ENCODE assay signal across 19 cellular contexts in the genomic region with DNA sequence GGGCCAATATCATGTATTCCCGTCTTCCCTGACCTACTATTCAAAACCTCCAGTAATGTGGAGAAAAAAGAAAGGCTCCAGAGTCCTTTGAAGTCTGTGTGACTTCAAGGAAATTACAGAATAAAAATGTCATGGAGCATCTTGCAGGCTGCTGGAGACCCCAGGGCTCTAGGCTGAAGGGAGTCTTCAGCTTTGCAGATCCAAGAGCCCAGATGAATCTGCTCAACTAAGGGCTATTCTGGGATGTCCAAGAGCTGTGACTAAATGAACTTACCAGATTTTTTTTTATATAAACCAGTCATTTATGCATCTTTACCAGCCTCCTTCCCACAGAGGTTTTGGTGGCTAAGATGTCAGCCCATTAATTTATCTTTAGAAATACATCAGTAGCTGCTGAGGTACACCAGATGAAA.
DNase-seq lines count a peak whose midpoint lies in the region; ATAC-seq and TF ChIP-seq lines count a peak whose summit lies in the region.
"Had no signal": no experiment of that assay in that cellular context is flagged by ENCODE, and none has a peak within 500 bp of the region (broad histone marks: within the 10 kb centered on the region; RNA-seq: fewer than 3 reads in every experiment).

No MANE protein-coding gene starts in this region.

- H3K27me3 ChIP-seq in fibroblast of lung (ENCODE audit: control insufficient read depth, insufficient read depth, low read length) = no peaks in the 10 kb centered on the region
- H3K27me3 ChIP-seq in skeletal muscle satellite cell (ENCODE audit: control insufficient read depth, insufficient read depth, low read length) = no peaks in the 10 kb centered on the region
- H3K27me3 ChIP-seq: BLaER1 treated with 17β-estradiol and CSF1 and Interleukin-3, amounts not matched to agents 10 nM and 100 nM had no signal

- H3K9ac ChIP-seq in fibroblast of lung (ENCODE audit: insufficient read depth, low read length) = no peak overlapping the region
- peak overlapping the region; percentile 70 for H3K9ac ChIP-seq in skeletal muscle satellite cell (ENCODE audit: low read depth, low read length)
- H3K9ac ChIP-seq: BLaER1 treated with 17β-estradiol and CSF1 and Interleukin-3, amounts not matched to agents 10 nM and 100 nM had no signal

- H3K4me3 ChIP-seq in fibroblast of lung (replicated peaks in 1 of 4; ENCODE audit: control extremely low read depth in 1 of 4, insufficient read depth in 1 of 4, low read depth in 3 of 4, low read length in 4 of 4) (no peak overlapping the region), skeletal muscle satellite cell (ENCODE audit: low read length) (peak overlapping the region; percentile 4)
- H3K4me3 ChIP-seq: BLaER1 treated with 17β-estradiol and CSF1 and Interleukin-3, amounts not matched to agents 10 nM and 100 nM; esophagus muscularis mucosa had no signal

- H3K27ac ChIP-seq in fibroblast of lung (ENCODE audit: insufficient read depth, low read length) = peak overlapping the region; percentile 56
- H3K27ac ChIP-seq: BLaER1 treated with 17β-estradiol and CSF1 and Interleukin-3, amounts not matched to agents 10 nM and 100 nM; esophagus muscularis mucosa had no signal

- DNase-seq in EL (peak; percentile 62), RPMI7951 (ENCODE audit: low read depth) (peak; percentile 66), fibroblast of lung (ENCODE audit: low read depth in 2 of 2) (peak; percentile 20 to 86), anterior cingulate cortex (lab: John Stamatoyannopoulos, UW) (no peak), superior temporal gyrus (ENCODE audit: extremely low spot score) (no peak)
- DNase-seq: activated CD4-positive, CD25-positive, alpha-beta regulatory T cell; aorta; DMS153; hippocampal formation; left cardiac atrium; NCI-H2081; NCI-H69; stimulated activated naive CD8-positive, alpha-beta T cell treated with anti-CD3 and anti-CD28 coated beads, Interleukin-15, amount 100 ng/mL, for 72 hours; T-helper 17 cell had no signal

- H4K20me1 ChIP-seq in fibroblast of lung (ENCODE audit: control insufficient read depth, extremely low read depth, insufficient read depth, low read length) = no peaks in the 10 kb centered on the region
- H4K20me1 ChIP-seq: BLaER1 treated with 17β-estradiol and CSF1 and Interleukin-3, amounts not matched to agents 10 nM and 100 nM had no signal

- TF ChIP-seq CTCF in fibroblast of lung (conservative IDR thresholded peaks at IDR 0.05 in 1 of 2, IDR thresholded peaks at IDR 0.05 in 1 of 2; ENCODE audit: low read depth in 1 of 2, low read length in 2 of 2) = no peak

- no peak for ATAC-seq in HG03469 (IDR thresholded peaks at IDR 0.05; ENCODE audit: unreplicated experiment)
- no peak for ATAC-seq in GM21390 (IDR thresholded peaks at IDR 0.05; ENCODE audit: unreplicated experiment)
- ATAC-seq: left cardiac atrium; stimulated activated naive CD8-positive, alpha-beta T cell treated with anti-CD3 and anti-CD28 coated beads, Interleukin-15, amount 100 ng/mL, for 72 hours; T-helper 17 cell had no signal

- H3K9me3 ChIP-seq in fibroblast of lung (ENCODE audit: control insufficient read depth, insufficient read depth, low read depth, low read length) (no peaks in the 10 kb centered on the region), skeletal muscle satellite cell (replicated peaks; ENCODE audit: low read length) (no peaks in the 10 kb centered on the region)
- H3K9me3 ChIP-seq: BLaER1 treated with 17β-estradiol and CSF1 and Interleukin-3, amounts not matched to agents 10 nM and 100 nM; esophagus muscularis mucosa had no signal

- H3K36me3 ChIP-seq in fibroblast of lung (ENCODE audit: control insufficient read depth, insufficient read depth, low read length) (no peaks in the 10 kb centered on the region), skeletal muscle satellite cell (ENCODE audit: insufficient read depth, low read length) (no peaks in the 10 kb centered on the region)
- H3K36me3 ChIP-seq: BLaER1 treated with 17β-estradiol and CSF1 and Interleukin-3, amounts not matched to agents 10 nM and 100 nM; esophagus muscularis mucosa had no signal

- no peak overlapping the region for H2AFZ ChIP-seq in fibroblast of lung (ENCODE audit: low read length)

- H3K79me2 ChIP-seq in fibroblast of lung (ENCODE audit: control insufficient read depth, insufficient read depth, low read length) = no peaks in the 10 kb centered on the region

- peaks cover 17% of the 10 kb centered on the region for H3K4me1 ChIP-seq in fibroblast of lung (ENCODE audit: control insufficient read depth, extremely low read depth, insufficient read depth, low read length)
- peaks cover 47% of the 10 kb centered on the region for H3K4me1 ChIP-seq in skeletal muscle satellite cell (ENCODE audit: control insufficient read depth, insufficient read depth, low read length)
- H3K4me1 ChIP-seq: BLaER1 treated with 17β-estradiol and CSF1 and Interleukin-3, amounts not matched to agents 10 nM and 100 nM; esophagus muscularis mucosa had no signal

- H3K4me2 ChIP-seq in fibroblast of lung (ENCODE audit: extremely low read depth, insufficient read depth, low read length) (peak overlapping the region; percentile 1), skeletal muscle satellite cell (ENCODE audit: low read length) (peak overlapping the region; percentile 53)
- H3K4me2 ChIP-seq: BLaER1 treated with 17β-estradiol and CSF1 and Interleukin-3, amounts not matched to agents 10 nM and 100 nM had no signal

Comparison
In these comparisons a context has a peak if more than half of its experiments do, and no peak if none do; other contexts are left out.
1. DNase-seq: peak in EL (single experiment), RPMI7951 (single experiment) and fibroblast of lung (2 of 2); none in anterior cingulate cortex (0 of 58) and superior temporal gyrus (single experiment).